ENCODE assay signal across 18 cellular contexts in genomic region chr1:206893380-206893779, GRCh38. TPM values are rescaled to one million over a fixed set of nuclear protein-coding genes. Genes with fewer than 3 reads are reported as not detected.
"Had no signal": no experiment of that assay in that cellular context is flagged by ENCODE, and none has a peak within 500 bp of the region (broad histone marks: within the 10 kb centered on the region; RNA-seq: fewer than 3 reads in every experiment).

No MANE protein-coding gene starts in this region.

- H3K36me3 Mint-ChIP-seq: mesothelial cell of epicardium; naive B cell; stimulated activated memory B cell treated with anti-CD40 and anti-IgM and Interleukin-4, amounts not matched to agents 10 μg/mL and 1 μg/mL and 100 μg/mL, for 72 hours had no signal

- ATAC-seq: stimulated activated memory B cell treated with anti-CD40 and anti-IgM and Interleukin-4, amounts not matched to agents 10 μg/mL and 1 μg/mL and 100 μg/mL, for 72 hours had no signal

- H3K36me3 ChIP-seq: neutrophil, right atrium auricular region, WERI-Rb-1 had no signal

- DNase-seq: activated CD4-positive, alpha-beta T cell treated with anti-CD3 and anti-CD28 coated beads for 48 hours; activated naive CD4-positive, alpha-beta T cell treated with anti-CD3 and anti-CD28 coated beads for 36 hours; central memory CD4-positive, alpha-beta T cell; effector CD8-positive, alpha-beta T cell; hippocampal formation; naive B cell; substantia nigra; trophoblast cell had no signal

- H3K27me3 Mint-ChIP-seq: stimulated activated memory B cell treated with anti-CD40 and anti-IgM and Interleukin-4, amounts not matched to agents 10 μg/mL and 1 μg/mL and 100 μg/mL, for 72 hours had no signal

- H3K27me3 ChIP-seq: right atrium auricular region had no signal

- H3K4me3 ChIP-seq: coronary artery, right atrium auricular region had no signal

- H3K27ac ChIP-seq: coronary artery, neutrophil, right atrium auricular region, WERI-Rb-1 had no signal

- H3K4me1 ChIP-seq: right atrium auricular region had no signal

- H3K27ac Mint-ChIP-seq: activated T-helper 1 cell treated with anti-CD3 and anti-CD28 coated beads, Interleukin-12 subunit alpha, Interleukin-12 subunit beta, Interleukin-2, Interleukin-4 antibody, amounts not matched to agents 30 ng/mL and 10 ng/mL and 1 ng/mL, durations not matched to agents 14 hours and 24 hours and 36 hours; mesothelial cell of epicardium had no signal

- H3K9me3 Mint-ChIP-seq: activated naive CD4-positive, alpha-beta T cell treated with anti-CD3 and anti-CD28 coated beads for 36 hours; activated T-helper 1 cell treated with anti-CD3 and anti-CD28 coated beads, Interleukin-12 subunit alpha, Interleukin-12 subunit beta, Interleukin-2, Interleukin-4 antibody, amounts not matched to agents 30 ng/mL and 10 ng/mL and 1 ng/mL, durations not matched to agents 14 hours and 24 hours and 36 hours; mesothelial cell of epicardium; naive B cell; stimulated activated memory B cell treated with anti-CD40 and anti-IgM and Interleukin-4, amounts not matched to agents 10 μg/mL and 1 μg/mL and 100 μg/mL, for 72 hours had no signal

- H3K4me3 Mint-ChIP-seq: activated naive CD4-positive, alpha-beta T cell treated with anti-CD3 and anti-CD28 coated beads for 36 hours; activated T-helper 1 cell treated with anti-CD3 and anti-CD28 coated beads, Interleukin-12 subunit alpha, Interleukin-12 subunit beta, Interleukin-2, Interleukin-4 antibody, amounts not matched to agents 30 ng/mL and 10 ng/mL and 1 ng/mL, durations not matched to agents 14 hours and 24 hours and 36 hours; mesothelial cell of epicardium; naive B cell; stimulated activated memory B cell treated with anti-CD40 and anti-IgM and Interleukin-4, amounts not matched to agents 10 μg/mL and 1 μg/mL and 100 μg/mL, for 72 hours had no signal

- H3K9me3 ChIP-seq: neutrophil, right atrium auricular region had no signal

RNA-seq across cellular contexts. Expression of gene IL24, which starts 3.9 kb away (rescaled TPM):
- total RNA-seq: glomerular endothelial cell, lower leg skin, mesothelial cell of epicardium, posterior vena cava had no signal

RNA-seq across cellular contexts. Expression of gene IL20, which starts 28.0 kb away (rescaled TPM):
- total RNA-seq: activated T-helper 1 cell treated with anti-CD3 and anti-CD28 coated beads, Interleukin-12 subunit alpha, Interleukin-12 subunit beta, Interleukin-2, Interleukin-4 antibody, amounts not matched to agents 30 ng/mL and 10 ng/mL and 1 ng/mL, durations not matched to agents 14 hours and 24 hours and 36 hours; glomerular endothelial cell; lower leg skin; mesothelial cell of epicardium; posterior vena cava had no signal

RNA-seq across cellular contexts. Expression of gene FCMR, which starts 28.4 kb away (rescaled TPM):
- total RNA-seq: mesothelial cell of epicardium had no signal

RNA-seq across cellular contexts. Expression of gene PIGR, which starts 52.9 kb away (rescaled TPM):
- total RNA-seq: activated T-helper 1 cell treated with anti-CD3 and anti-CD28 coated beads, Interleukin-12 subunit alpha, Interleukin-12 subunit beta, Interleukin-2, Interleukin-4 antibody, amounts not matched to agents 30 ng/mL and 10 ng/mL and 1 ng/mL, durations not matched to agents 14 hours and 24 hours and 36 hours; glomerular endothelial cell; mesothelial cell of epicardium; right atrium auricular region had no signal
